Comparison of ENCODE assay signal across 25 cellular contexts in the genomic region with DNA sequence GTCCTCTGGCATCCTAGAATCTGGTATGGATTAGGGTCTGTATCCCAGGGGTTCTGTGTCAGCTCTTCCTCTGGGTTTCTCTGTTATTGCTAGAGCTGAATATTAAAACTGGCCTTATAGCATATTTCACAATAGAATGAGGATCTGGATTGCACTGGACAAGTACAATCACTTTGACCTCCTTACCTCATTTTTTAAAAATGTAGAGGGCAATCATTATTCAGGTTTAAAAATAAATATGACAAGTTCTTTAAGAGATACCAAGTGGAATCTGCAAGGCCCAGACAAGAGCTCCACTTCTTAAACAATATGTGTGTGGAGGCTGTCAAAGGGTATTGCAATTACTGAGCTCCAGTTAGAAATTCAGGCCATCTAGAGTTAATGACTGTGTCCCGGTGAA. TPM values are rescaled to one million over a fixed set of nuclear protein-coding genes. Genes with fewer than 3 reads are reported as not detected.
DNase-seq lines count a peak whose midpoint lies in the region; ATAC-seq, FAIRE-seq and TF ChIP-seq lines count a peak whose summit lies in the region.
"Had no signal": no experiment of that assay in that cellular context is flagged by ENCODE, and none has a peak within 500 bp of the region (broad histone marks: within the 10 kb centered on the region; RNA-seq: fewer than 3 reads in every experiment).

No MANE protein-coding gene starts in this region.

- intact Hi-C loops in activated CD4-positive, alpha-beta T cell treated with anti-CD3 and anti-CD28 coated beads for 36 hours (cut with DNase I, micrococcal nuclease), result no loop called here

- TF ChIP-seq EP300 in A549 (IDR thresholded peaks at IDR 0.05), result no peak

- H3K4me1 ChIP-seq in A549, result peaks cover 62% of the 10 kb centered on the region
- H3K4me1 ChIP-seq in SJCRH30, result peaks cover 20% of the 10 kb centered on the region
- H3K4me1 ChIP-seq in mesodermal cell (ENCODE audit: control insufficient read depth, insufficient read depth, low read length, poor library complexity, severe bottlenecking), result peaks cover 3% of the 10 kb centered on the region
- H3K4me1 ChIP-seq: BLaER1, foreskin keratinocyte, sigmoid colon had no signal

- H3K27ac ChIP-seq in A549, result peak overlapping the region in 1 of 2 experiments; percentile 37; a peak in 2 of 6 replicates
- H3K27ac ChIP-seq in SJCRH30, result peak overlapping the region; percentile 70
- peak overlapping the region; percentile 33 for H3K27ac ChIP-seq in mesodermal cell (ENCODE audit: low read depth, low read length, severe bottlenecking)
- H3K27ac ChIP-seq: BLaER1, foreskin keratinocyte, ovary, sigmoid colon had no signal

- no peak overlapping the region for H3K4me3 ChIP-seq in A549
- peak overlapping the region; percentile 53 for H3K4me3 ChIP-seq in SJCRH30
- no peak overlapping the region for H3K4me3 ChIP-seq in mesodermal cell (ENCODE audit: extremely low read depth, insufficient read depth, low read length, poor library complexity, severe bottlenecking)
- H3K4me3 ChIP-seq: BLaER1, ovary, sigmoid colon had no signal

- no peak for TF ChIP-seq POLR2A in A549 (IDR thresholded peaks at IDR 0.05; ENCODE audit: low read length)

- 61% methylated on average over 1 of the region's 1 CpG for WGBS in A549 (ENCODE audit: missing lambda C conversion rate)
- whole genome bisulfite sequencing in mesodermal cell (ENCODE audit: insufficient coverage in 2 of 2), 2 experiments, result no CpG with 5 or more reads among the region's 1 CpG

- H3K4me2 ChIP-seq in A549, result peak overlapping the region; percentile 2; the same call in 1 of the 3 replicates
- H3K4me2 ChIP-seq: BLaER1 had no signal

- CTCF ChIA-PET in A549 (lab: Yijun Ruan, JAX), result interaction anchor here (1.4 to 1.6 kb wide), 2 partner anchors 17 to 426 kb away, joined by 3 to 4 read pairs; no protein-coding TSS in a partner anchor
- CTCF ChIA-PET in activated CD4-positive, alpha-beta T cell treated with anti-CD3 and anti-CD28 coated beads for 36 hours (lab: Charles Lee), result no interaction called here

- FAIRE-seq in A549 (lab: Jason Lieb, UNC), result no peak
- FAIRE-seq: kidney, urothelium cell line had no signal

- no peak for DNase-seq in A549 (ENCODE audit: low read depth in 1 of 2, low spot score in 1 of 2)
- DNase-seq in SJCRH30, result peak in 1 of 2 experiments; percentile 35
- peak; percentile 12 for DNase-seq in glomerular visceral epithelial cell (ENCODE audit: extremely low spot score)
- no peak for DNase-seq in stimulated activated CD4-positive, alpha-beta T cell treated with anti-CD3 and anti-CD28 coated beads, Interleukin-2, amount 100 ng/mL, for 48 hours
- no peak for DNase-seq in medulla oblongata (ENCODE audit: extremely low spot score)
- DNase-seq in OCI-M2 (lab: John Stamatoyannopoulos, UW; ENCODE audit: unreplicated experiment), result no peak
- no peak for DNase-seq in activated CD4-positive, alpha-beta T cell treated with anti-CD3 and anti-CD28 coated beads for 36 hours
- DNase-seq: activated naive CD4-positive, alpha-beta T cell; activated T-cell treated with anti-CD3 and anti-CD28 coated beads, Interleukin-2, amount 50 U/mL, for 4 hours; amygdala; Caco-2; foreskin keratinocyte; kidney; mesendoderm; naive thymus-derived CD8-positive, alpha-beta T cell; NCI-H1417; NCI-H526; ovary; sigmoid colon; SW 1271 had no signal

- H3K27me3 Mint-ChIP-seq in activated CD4-positive, alpha-beta T cell treated with anti-CD3 and anti-CD28 coated beads for 36 hours, result peaks cover 4% of the 10 kb centered on the region

- TF ChIP-seq RAD21 in A549 (conservative IDR thresholded peaks at IDR 0.05 in 1 of 2, IDR thresholded peaks at IDR 0.05 in 1 of 2), result no peak

- no peak for ATAC-seq in A549
- ATAC-seq in activated CD4-positive, alpha-beta T cell treated with anti-CD3 and anti-CD28 coated beads for 36 hours, result no peak
- ATAC-seq: activated CD4-positive, CD25-positive, alpha-beta regulatory T cell treated with anti-CD3 and anti-CD28 coated beads, Interleukin-2, amount 50 U/mL, for 24 hours; activated T-cell treated with anti-CD3 and anti-CD28 coated beads, Interleukin-2, amount 50 U/mL, for 4 hours; foreskin keratinocyte; naive thymus-derived CD8-positive, alpha-beta T cell; stimulated activated effector memory CD8-positive, alpha-beta T cell treated with anti-CD3 and anti-CD28 coated beads, Interleukin-12 subunit alpha, Interleukin-12 subunit beta, amount 100 ng/mL, for 72 hours had no signal

- H3K27ac Mint-ChIP-seq in activated CD4-positive, alpha-beta T cell treated with anti-CD3 and anti-CD28 coated beads for 36 hours, result no peak overlapping the region
- H3K27ac Mint-ChIP-seq: naive thymus-derived CD8-positive, alpha-beta T cell; stimulated activated effector memory CD8-positive, alpha-beta T cell treated with anti-CD3 and anti-CD28 coated beads, Interleukin-12 subunit alpha, Interleukin-12 subunit beta, amount 100 ng/mL, for 72 hours had no signal

- H3K9me3 ChIP-seq in A549, result no peaks in the 10 kb centered on the region
- H3K9me3 ChIP-seq in SJCRH30 (replicated peaks), result no peaks in the 10 kb centered on the region
- H3K9me3 ChIP-seq in mesodermal cell (ENCODE audit: control insufficient read depth, low read length), result no peaks in the 10 kb centered on the region
- H3K9me3 ChIP-seq: BLaER1, Caco-2, ovary, sigmoid colon had no signal

- no peaks in the 10 kb centered on the region for H3K36me3 Mint-ChIP-seq in activated CD4-positive, alpha-beta T cell treated with anti-CD3 and anti-CD28 coated beads for 36 hours (ENCODE audit: low read depth)
- H3K36me3 Mint-ChIP-seq: naive thymus-derived CD8-positive, alpha-beta T cell; stimulated activated effector memory CD8-positive, alpha-beta T cell treated with anti-CD3 and anti-CD28 coated beads, Interleukin-12 subunit alpha, Interleukin-12 subunit beta, amount 100 ng/mL, for 72 hours had no signal

- peaks cover 3% of the 10 kb centered on the region for H3K4me1 Mint-ChIP-seq in activated CD4-positive, alpha-beta T cell treated with anti-CD3 and anti-CD28 coated beads for 36 hours
- H3K4me1 Mint-ChIP-seq: stimulated activated effector memory CD8-positive, alpha-beta T cell treated with anti-CD3 and anti-CD28 coated beads, Interleukin-12 subunit alpha, Interleukin-12 subunit beta, amount 100 ng/mL, for 72 hours had no signal

- H3K36me3 ChIP-seq in SJCRH30 (no peaks in the 10 kb centered on the region), mesodermal cell (ENCODE audit: control insufficient read depth, insufficient read depth, low read length) (no peaks in the 10 kb centered on the region)
- H3K36me3 ChIP-seq: BLaER1, ovary, sigmoid colon had no signal

- POLR2A ChIA-PET in A549 (lab: Yijun Ruan, JAX), result no interaction called here
- POLR2A ChIA-PET in activated CD4-positive, alpha-beta T cell treated with anti-CD3 and anti-CD28 coated beads for 36 hours (lab: Charles Lee), result no interaction called here

- no peaks in the 10 kb centered on the region for H3K27me3 ChIP-seq in SJCRH30
- H3K27me3 ChIP-seq: BLaER1, foreskin keratinocyte, ovary, sigmoid colon had no signal

- H3K9me3 Mint-ChIP-seq in activated CD4-positive, alpha-beta T cell treated with anti-CD3 and anti-CD28 coated beads for 36 hours (ENCODE audit: low read depth), result no peaks in the 10 kb centered on the region
- H3K9me3 Mint-ChIP-seq: activated T-cell treated with anti-CD3 and anti-CD28 coated beads, Interleukin-2, amount 50 U/mL, for 4 hours; naive thymus-derived CD8-positive, alpha-beta T cell; stimulated activated effector memory CD8-positive, alpha-beta T cell treated with anti-CD3 and anti-CD28 coated beads, Interleukin-12 subunit alpha, Interleukin-12 subunit beta, amount 100 ng/mL, for 72 hours had no signal

- no peak overlapping the region for H3K4me3 Mint-ChIP-seq in activated CD4-positive, alpha-beta T cell treated with anti-CD3 and anti-CD28 coated beads for 36 hours
- H3K4me3 Mint-ChIP-seq: activated T-cell treated with anti-CD3 and anti-CD28 coated beads, Interleukin-2, amount 50 U/mL, for 4 hours; naive thymus-derived CD8-positive, alpha-beta T cell; stimulated activated effector memory CD8-positive, alpha-beta T cell treated with anti-CD3 and anti-CD28 coated beads, Interleukin-12 subunit alpha, Interleukin-12 subunit beta, amount 100 ng/mL, for 72 hours had no signal

- TF ChIP-seq CTCF in A549 (IDR thresholded peaks at IDR 0.05), result no peak

TF ChIP-seq in A549, 52 proteins besides CTCF, POLR2A, EP300 and RAD21 (continues in another document):
- TF ChIP-seq NPAS2 (CRISPR knock-in tag; IDR thresholded peaks at IDR 0.05; ENCODE audit: borderline replicate concordance), result no peak
- TF ChIP-seq, protein P1, sequence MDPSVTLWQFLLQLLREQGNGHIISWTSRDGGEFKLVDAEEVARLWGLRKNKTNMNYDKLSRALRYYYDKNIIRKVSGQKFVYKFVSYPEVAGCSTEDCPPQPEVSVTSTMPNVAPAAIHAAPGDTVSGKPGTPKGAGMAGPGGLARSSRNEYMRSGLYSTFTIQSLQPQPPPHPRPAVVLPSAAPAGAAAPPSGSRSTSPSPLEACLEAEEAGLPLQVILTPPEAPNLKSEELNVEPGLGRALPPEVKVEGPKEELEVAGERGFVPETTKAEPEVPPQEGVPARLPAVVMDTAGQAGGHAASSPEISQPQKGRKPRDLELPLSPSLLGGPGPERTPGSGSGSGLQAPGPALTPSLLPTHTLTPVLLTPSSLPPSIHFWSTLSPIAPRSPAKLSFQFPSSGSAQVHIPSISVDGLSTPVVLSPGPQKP (IDR thresholded peaks at IDR 0.05; ENCODE audit: low read depth, low read length), result no peak

RNA-seq across cellular contexts. Expression of a gene that starts 1.4 kb away (rescaled TPM):
- polyA plus RNA-seq in A549 (2011; rRNA removed), result 88.8 and 99.3 TPM in 2 replicates
- 46.5 and 60.1 TPM in 2 replicates for polyA plus RNA-seq in A549 (2012; cell fraction: cytosol; rRNA removed)
- polyA plus RNA-seq in A549 (2012; cell fraction: nucleus; rRNA removed), result 58.7 and 75.0 TPM in 2 replicates
- polyA plus RNA-seq in A549 (2017; fragmentation: RNase III; extraction: RNeasy Plus Mini Kit Qiagen cat#74134 plus additional on column Dnase treatment), result 113 to 134 TPM (median 123 TPM) in 3 replicates
- 94.3 and 135 TPM in 2 replicates for polyA minus RNA-seq in A549 (2011; rRNA and poly(A)+ RNA removed)
- 47.3 TPM in 2 replicates for total RNA-seq in SJCRH30 (2014; rRNA removed; shearing (Covaris generic))
- polyA plus RNA-seq in mesodermal cell (2013, experiment 1 of 2), result 101 TPM
- 102 TPM for polyA plus RNA-seq in mesodermal cell (2013, experiment 2 of 2)
- 10 to 100 TPM in 1 of 2 experiments, 1 to 10 TPM in 1; 9.5 to 11.0 TPM for total RNA-seq in activated CD4-positive, alpha-beta T cell treated with anti-CD3 and anti-CD28 coated beads for 36 hours

RNA-seq across cellular contexts. Expression of a gene that starts 18.0 kb away (rescaled TPM):
- polyA plus RNA-seq in A549 (2011; rRNA removed) (15.4 and 20.5 TPM in 2 replicates), A549 (2017; fragmentation: RNase III; extraction: RNeasy Plus Mini Kit Qiagen cat#74134 plus additional on column Dnase treatment) (11.1 to 12.2 TPM (median 12.0 TPM) in 3 replicates)
- polyA plus RNA-seq in A549 (2012; cell fraction: cytosol; rRNA removed), result 3.8 and 4.5 TPM in 2 replicates
- polyA plus RNA-seq in A549 (2012; cell fraction: nucleus; rRNA removed), result 3.9 and 8.1 TPM in 2 replicates
- polyA minus RNA-seq in A549 (2011; rRNA and poly(A)+ RNA removed), result 13.0 and 23.2 TPM in 2 replicates
- 3.0 and 3.2 TPM in 2 replicates for total RNA-seq in SJCRH30 (2014; rRNA removed; shearing (Covaris generic))
- polyA plus RNA-seq in mesodermal cell (2013, experiment 1 of 2), result 0.52 TPM
- 1.6 TPM for polyA plus RNA-seq in mesodermal cell (2013, experiment 2 of 2)
- total RNA-seq in activated CD4-positive, alpha-beta T cell treated with anti-CD3 and anti-CD28 coated beads for 36 hours, result 1 to 10 TPM; 5.9 to 6.7 TPM
